Comparison of ENCODE assay signal across 12 cellular contexts in genomic region chr5:59143926-59144333, GRCh38.
DNase-seq lines count a peak whose midpoint lies in the region; ATAC-seq and TF ChIP-seq lines count a peak whose summit lies in the region.
"Had no signal": no experiment of that assay in that cellular context is flagged by ENCODE, and none has a peak within 500 bp of the region (broad histone marks: within the 10 kb centered on the region; RNA-seq: fewer than 3 reads in every experiment).

No MANE protein-coding gene starts in this region.

- no peak overlapping the region for H3K9ac ChIP-seq in KMS-11

- H3K9me3 ChIP-seq in DOHH2 (ENCODE audit: control insufficient read depth, insufficient read depth, low read length), result no peaks in the 10 kb centered on the region
- H3K9me3 ChIP-seq: SJSA1 had no signal

- no peaks in the 10 kb centered on the region for H3F3A ChIP-seq in DOHH2 (ENCODE audit: control insufficient read depth, insufficient read depth)

- peak; percentile 11 for DNase-seq in GM19238 (ENCODE audit: insufficient read length, low spot score)
- no peak for DNase-seq in midbrain (lab: John Stamatoyannopoulos, UW)
- DNase-seq in dedifferentiated amniotic fluid mesenchymal stem cell (ENCODE audit: extremely low spot score), result no peak
- no peak for DNase-seq in 8988T
- DNase-seq in activated CD4-positive, alpha-beta T cell treated with anti-CD3 and anti-CD28 coated beads, Interleukin-2, amount 50 U/mL, for 1 hour, result no peak
- DNase-seq: activated T-cell treated with anti-CD3 and anti-CD28 coated beads, Interleukin-2, amount 50 U/mL, for 4 hours; CD4-positive, CD25-positive, alpha-beta regulatory T cell; NCI-H1436 had no signal

- H4K20me1 ChIP-seq in DOHH2 (ENCODE audit: control insufficient read depth, insufficient read depth, low read depth, low read length) (no peaks in the 10 kb centered on the region), KMS-11 (ENCODE audit: insufficient read depth) (no peaks in the 10 kb centered on the region)

- H3K79me2 ChIP-seq in DOHH2 (ENCODE audit: control insufficient read depth, low read length) (no peaks in the 10 kb centered on the region), KMS-11 (ENCODE audit: insufficient read depth, low read depth) (no peaks in the 10 kb centered on the region)

- H3K4me2 ChIP-seq in DOHH2 (ENCODE audit: low read length) (peak overlapping the region; percentile 41), KMS-11 (peak overlapping the region; percentile 56)

- no peaks in the 10 kb centered on the region for H3K27me3 ChIP-seq in DOHH2 (ENCODE audit: control insufficient read depth, low read length)
- H3K27me3 ChIP-seq in KMS-11 (ENCODE audit: insufficient read depth, low read depth), result no peaks in the 10 kb centered on the region
- H3K27me3 ChIP-seq: SJSA1 had no signal

- H3K9me2 ChIP-seq in DOHH2 (replicated peaks; ENCODE audit: control insufficient read depth, low read length), result no peaks in the 10 kb centered on the region

- TF ChIP-seq CTCF in DOHH2 (IDR thresholded peaks at IDR 0.05; ENCODE audit: low read depth, low read length, poor library complexity, severe bottlenecking), result no peak
- TF ChIP-seq CTCF in KMS-11 (conservative IDR thresholded peaks at IDR 0.05; ENCODE audit: low read depth, low read length), result no peak

- H3K36me3 ChIP-seq in DOHH2 (ENCODE audit: control insufficient read depth, low read length) (no peaks in the 10 kb centered on the region), KMS-11 (ENCODE audit: insufficient read depth) (no peaks in the 10 kb centered on the region)
- H3K36me3 ChIP-seq: SJSA1 had no signal

- peak; percentile 90 for ATAC-seq in HG02798 (IDR thresholded peaks at IDR 0.05; ENCODE audit: poor library complexity, unreplicated experiment)
- ATAC-seq: activated T-cell treated with anti-CD3 and anti-CD28 coated beads, Interleukin-2, amount 50 U/mL, for 4 hours had no signal

- no peak overlapping the region for H2AFZ ChIP-seq in KMS-11 (ENCODE audit: low read depth)

- H3K4me1 ChIP-seq in DOHH2 (ENCODE audit: control insufficient read depth, low read length), result peaks cover 13% of the 10 kb centered on the region
- peaks cover 52% of the 10 kb centered on the region for H3K4me1 ChIP-seq in KMS-11 (ENCODE audit: low read depth, poor library complexity, severe bottlenecking)
- H3K4me1 ChIP-seq: SJSA1 had no signal

- no peak overlapping the region for H3K27ac ChIP-seq in DOHH2 (ENCODE audit: low read depth, low read length)
- H3K27ac ChIP-seq in KMS-11, result no peak overlapping the region
- H3K27ac ChIP-seq: SJSA1 had no signal

- peak overlapping the region; percentile 12; the same call in 1 of the 2 replicates for H3K4me3 ChIP-seq in DOHH2 (ENCODE audit: low read length)
- no peak overlapping the region for H3K4me3 ChIP-seq in KMS-11 (IDR thresholded peaks at IDR 0.05; ENCODE audit: insufficient read depth, low read depth, low read length)
- H3K4me3 ChIP-seq: SJSA1 had no signal
